In the genomic region with DNA sequence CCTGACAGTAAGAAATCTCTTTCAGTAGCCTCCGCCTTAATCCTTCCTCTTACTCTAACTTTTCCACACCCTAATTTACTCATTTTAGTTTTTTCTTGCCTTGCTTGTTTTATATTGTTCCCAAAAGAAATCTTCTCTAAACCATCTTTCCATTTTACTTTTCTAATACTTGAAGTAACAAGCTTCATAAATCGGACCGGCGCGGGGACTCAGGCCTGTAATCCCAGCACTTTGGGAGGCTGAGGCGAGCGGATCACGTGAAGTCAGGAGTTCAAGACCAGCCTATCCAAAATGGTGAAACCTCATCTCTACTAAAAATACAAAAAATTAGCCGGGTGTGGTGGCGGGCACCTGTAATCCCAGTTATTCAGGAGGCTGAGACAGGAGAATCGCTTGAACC, we compare ENCODE assay signal across 8 cellular contexts. TPM values are rescaled to one million over a fixed set of nuclear protein-coding genes. Genes with fewer than 3 reads are reported as not detected.
DNase-seq lines count a peak whose midpoint lies in the region; ATAC-seq and TF ChIP-seq lines count a peak whose summit lies in the region.

No MANE protein-coding gene starts in this region.

- no peak overlapping the region for H3K18ac ChIP-seq in trophoblast cell (ENCODE audit: low read length)

- no peak for DNase-seq in CD4-positive, alpha-beta T cell
- no peak for DNase-seq in LNCaP clone FGC (ENCODE audit: low read depth)
- DNase-seq in effector memory CD4-positive, alpha-beta T cell: no peak
- DNase-seq in trophoblast cell: no peak
- no peak for DNase-seq in GM19240 (ENCODE audit: insufficient read length, low spot score)
- no peak for DNase-seq in SW480 (ENCODE audit: low spot score)
- no peak for DNase-seq in medulla oblongata (ENCODE audit: extremely low spot score)

- intact Hi-C loops in CD4-positive, alpha-beta T cell (cut with DNase I, micrococcal nuclease): loop anchor here in 1 of 2 experiments (2.0 to 5.0 kb wide), 2 partner anchors 17 to 46 kb away; partner anchors contain the start of gene ZNF148

- H2AFZ ChIP-seq in trophoblast cell (ENCODE audit: insufficient read depth, low read length, poor library complexity): no peak overlapping the region

- H3K36me3 Mint-ChIP-seq in CD4-positive, alpha-beta T cell (ENCODE audit: low read depth): peaks cover 5% of the 10 kb centered on the region

- no peak overlapping the region for H4K12ac ChIP-seq in trophoblast cell (ENCODE audit: low read depth, low read length)

- H3K36me3 ChIP-seq in effector memory CD4-positive, alpha-beta T cell (ENCODE audit: control insufficient read depth, insufficient read depth, low read length): no peaks in the 10 kb centered on the region
- H3K36me3 ChIP-seq in trophoblast cell (ENCODE audit: control insufficient read depth in 1 of 2, insufficient read depth in 2 of 2, low read length in 2 of 2): no peaks in the 10 kb centered on the region

- no peak overlapping the region for H3K14ac ChIP-seq in trophoblast cell (ENCODE audit: low read length)

- no peak overlapping the region for H2BK120ac ChIP-seq in trophoblast cell (ENCODE audit: insufficient read depth, low read length, poor library complexity)

- H3K27ac Mint-ChIP-seq in CD4-positive, alpha-beta T cell: peak overlapping the region; percentile 75

- no peak overlapping the region for H2AK5ac ChIP-seq in trophoblast cell (ENCODE audit: low read length)

- no peaks in the 10 kb centered on the region for H3K79me1 ChIP-seq in trophoblast cell (ENCODE audit: low read length)

- H2BK12ac ChIP-seq in trophoblast cell (ENCODE audit: low read length): no peak overlapping the region

- peak overlapping the region; percentile 72 for H3K4me3 Mint-ChIP-seq in CD4-positive, alpha-beta T cell

- peaks cover 4% of the 10 kb centered on the region for H3K4me1 ChIP-seq in effector memory CD4-positive, alpha-beta T cell (ENCODE audit: control insufficient read depth, insufficient read depth, low read length, poor library complexity, severe bottlenecking)
- no peaks in the 10 kb centered on the region for H3K4me1 ChIP-seq in trophoblast cell (ENCODE audit: control insufficient read depth in 1 of 2, insufficient read depth in 2 of 2, low read length in 2 of 2)

- CTCF ChIA-PET in CD4-positive, alpha-beta T cell (lab: Charles Lee): interaction anchor here (1.6 kb wide), 1 partner anchor 9 kb away, joined by 5 read pairs; no protein-coding TSS in a partner anchor

- H3K4me3 ChIP-seq in LNCaP clone FGC (ENCODE audit: low read depth, low read length) (peak overlapping the region; percentile 61), trophoblast cell (ENCODE audit: low read depth, low read length) (no peak overlapping the region)
- peak overlapping the region; percentile 68 for H3K4me3 ChIP-seq in effector memory CD4-positive, alpha-beta T cell (ENCODE audit: insufficient read depth, low read depth, low read length, poor library complexity, severe bottlenecking)

- no peak overlapping the region for H4K8ac ChIP-seq in trophoblast cell (ENCODE audit: low read depth, low read length)

- H4K91ac ChIP-seq in trophoblast cell (ENCODE audit: low read depth, low read length): no peak overlapping the region

- H3K9ac ChIP-seq in trophoblast cell (ENCODE audit: low read length): no peak overlapping the region

- no peaks in the 10 kb centered on the region for H3K27me3 Mint-ChIP-seq in CD4-positive, alpha-beta T cell

- H3K9me3 ChIP-seq in CD4-positive, alpha-beta T cell (ENCODE audit: control insufficient read depth, low read length): no peaks in the 10 kb centered on the region
- H3K9me3 ChIP-seq in effector memory CD4-positive, alpha-beta T cell (ENCODE audit: control insufficient read depth, low read length): no peaks in the 10 kb centered on the region
- no peaks in the 10 kb centered on the region for H3K9me3 ChIP-seq in trophoblast cell (ENCODE audit: insufficient read depth, low read depth, low read length)

- H3K27me3 ChIP-seq in CD4-positive, alpha-beta T cell (ENCODE audit: control insufficient read depth, insufficient read depth, low read length): no peaks in the 10 kb centered on the region
- no peaks in the 10 kb centered on the region for H3K27me3 ChIP-seq in effector memory CD4-positive, alpha-beta T cell (replicated peaks; ENCODE audit: control insufficient read depth, insufficient read depth, low read length, poor library complexity, severe bottlenecking)
- H3K27me3 ChIP-seq in trophoblast cell (ENCODE audit: insufficient read depth, low read length): no peaks in the 10 kb centered on the region

- no peak for TF ChIP-seq CTCF in CD4-positive, alpha-beta T cell (IDR thresholded peaks at IDR 0.05)
- no peak for TF ChIP-seq CTCF in LNCaP clone FGC (IDR thresholded peaks at IDR 0.05; ENCODE audit: control insufficient read depth, extremely low read depth, insufficient read depth)

- no peak overlapping the region for H2BK5ac ChIP-seq in trophoblast cell (ENCODE audit: low read depth, low read length, poor library complexity)

- H3K4me1 Mint-ChIP-seq in CD4-positive, alpha-beta T cell (ENCODE audit: low read depth): peaks cover 77% of the 10 kb centered on the region

- ATAC-seq in CD4-positive, alpha-beta T cell (ENCODE audit: poor library complexity): no peak
- ATAC-seq in GM21447 (IDR thresholded peaks at IDR 0.05; ENCODE audit: unreplicated experiment): no peak

- POLR2A ChIA-PET in CD4-positive, alpha-beta T cell (lab: Charles Lee): interaction anchor here (1.2 to 3.6 kb wide), 5 partner anchors 9 to 162 kb away, joined by 5 to 41 read pairs (median 7); partner anchors contain the start of genes SNX4 and ZNF148

- H3K9me3 Mint-ChIP-seq in CD4-positive, alpha-beta T cell: no peaks in the 10 kb centered on the region

- H3K4ac ChIP-seq in trophoblast cell (ENCODE audit: low read depth, low read length): no peak overlapping the region

- H3K27ac ChIP-seq in CD4-positive, alpha-beta T cell (ENCODE audit: low read depth, low read length): no peak overlapping the region
- H3K27ac ChIP-seq in effector memory CD4-positive, alpha-beta T cell (ENCODE audit: insufficient read depth, low read length, poor library complexity, severe bottlenecking): no peak overlapping the region
- H3K27ac ChIP-seq in trophoblast cell (ENCODE audit: low read depth, low read length): no peak overlapping the region

- H3K23ac ChIP-seq in trophoblast cell (ENCODE audit: low read length): no peak overlapping the region

- H3K79me2 ChIP-seq in trophoblast cell (ENCODE audit: control insufficient read depth, insufficient read depth, low read length, poor library complexity): peaks cover 5% of the 10 kb centered on the region

- WGBS in trophoblast cell (ENCODE audit: extremely low coverage, insufficient coverage, insufficient read length): 100% methylated on average over 1 of the region's 11 CpGs

- peak overlapping the region; percentile 78 for H3K4me2 ChIP-seq in trophoblast cell (ENCODE audit: low read length)

RNA-seq across cellular contexts. Expression of gene ZNF148, which starts 17.3 kb away (rescaled TPM):
- 10 to 100 TPM; 30.9 to 34.0 TPM for total RNA-seq in CD4-positive, alpha-beta T cell
- 16.7 and 17.6 TPM in 2 replicates for polyA plus RNA-seq in trophoblast cell (2013)
